17 cellular contexts compared by ENCODE assay signal in genomic region chr3:45660567-45660901, GRCh38. TPM values are rescaled to one million over a fixed set of nuclear protein-coding genes. Genes with fewer than 3 reads are reported as not detected.
DNase-seq lines count a peak whose midpoint lies in the region; ATAC-seq and TF ChIP-seq lines count a peak whose summit lies in the region.
"Had no signal": no experiment of that assay in that cellular context is flagged by ENCODE, and none has a peak within 500 bp of the region (broad histone marks: within the 10 kb centered on the region; RNA-seq: fewer than 3 reads in every experiment).

No MANE protein-coding gene starts in this region.

- no peak overlapping the region for H2BK12ac ChIP-seq in H9 (ENCODE audit: insufficient read length, low read depth, low read length)

- H3K79me2 ChIP-seq in H9 (ENCODE audit: insufficient read depth, low read length), result no peaks in the 10 kb centered on the region

- H3K9me3 Mint-ChIP-seq in H9, result peaks cover 4 to 5% of the 10 kb centered on the region in 2 experiments
- H3K9me3 Mint-ChIP-seq: CD8-positive, alpha-beta memory T cell had no signal

- no peak overlapping the region for H4K5ac ChIP-seq in H9 (ENCODE audit: insufficient read length, low read depth, low read length)

- H3K36me3 ChIP-seq in adipocyte (ENCODE audit: control insufficient read depth, insufficient read depth, low read length, severe bottlenecking) (no peaks in the 10 kb centered on the region), lower lobe of right lung (peaks cover 10% of the 10 kb centered on the region), stomach (peaks cover 0 to 5% (median 2%) of the 10 kb centered on the region in 4 donors)

- H3K4me3 Mint-ChIP-seq in H9, result no peak overlapping the region
- H3K4me3 Mint-ChIP-seq: B cell, CD14-positive monocyte had no signal

- H4K8ac ChIP-seq in H9 (replicated peaks; ENCODE audit: insufficient read length, low read depth, low read length), result no peak overlapping the region

- H2BK15ac ChIP-seq in H9 (ENCODE audit: low read depth, low read length), result no peak overlapping the region

- no peaks in the 10 kb centered on the region for H3K27me3 Mint-ChIP-seq in H9 (ENCODE audit: low read depth)
- H3K27me3 Mint-ChIP-seq: B cell; CD8-positive, alpha-beta memory T cell had no signal

- H3K27me3 ChIP-seq in H9 (ENCODE audit: insufficient read depth, low read length) (no peaks in the 10 kb centered on the region), adipocyte (replicated peaks; ENCODE audit: control insufficient read depth, insufficient read depth, low read length) (no peaks in the 10 kb centered on the region), lower lobe of right lung (ENCODE audit: low read depth) (no peaks in the 10 kb centered on the region), stomach (no peaks in the 10 kb centered on the region)
- H3K27me3 ChIP-seq: SJSA1 had no signal

- no peaks in the 10 kb centered on the region for H3K79me1 ChIP-seq in H9 (ENCODE audit: insufficient read depth, low read depth, low read length, poor library complexity, severe bottlenecking)

- intact Hi-C loops in lower lobe of right lung (cut with DNase I) (no loop called here), stomach (cut with DNase I; ENCODE audit: low total_unique reads) (no loop called here)

- no peak overlapping the region for H3K9ac ChIP-seq in H9 (ENCODE audit: extremely low read depth, insufficient read length, low read length)
- H3K9ac ChIP-seq in adipocyte (ENCODE audit: low read length), result peak overlapping the region; percentile 4

- no peak overlapping the region for H3K27ac ChIP-seq in H9 (ENCODE audit: insufficient read length, low read depth, low read length)
- H3K27ac ChIP-seq in lower lobe of right lung, result peak overlapping the region; percentile 18
- H3K27ac ChIP-seq in stomach, result peak overlapping the region in 3 of 5 donors; percentile 12 to 52 (median 47)
- H3K27ac ChIP-seq: HL-60, PC-9 had no signal

- WGBS in H9 (ENCODE audit: extremely low coverage, insufficient read length, low lambda C conversion rate), result no CpG with 5 or more reads among the region's 11 CpGs
- 92 to 97% (median 96%) methylated on average over 11 of the region's 11 CpGs for WGBS in stomach, 5 donors

- H3K56ac ChIP-seq in H9 (ENCODE audit: insufficient read length, low read depth, low read length), result no peak overlapping the region

- H3K14ac ChIP-seq in H9 (ENCODE audit: insufficient read depth, low read length), result no peak overlapping the region

- H3K27ac Mint-ChIP-seq in H9, result no peak overlapping the region
- H3K27ac Mint-ChIP-seq: B cell had no signal

- H2BK5ac ChIP-seq in H9 (ENCODE audit: insufficient read length, low read length), result no peak overlapping the region

- no peak overlapping the region for H4K91ac ChIP-seq in H9 (ENCODE audit: insufficient read length, low read depth, low read length)

- no peak for TF ChIP-seq EP300 in stomach (IDR thresholded peaks at IDR 0.05)

- H3K4me1 ChIP-seq in H9 (ENCODE audit: insufficient read depth, low read length) (no peaks in the 10 kb centered on the region), adipocyte (ENCODE audit: control insufficient read depth, insufficient read depth, low read length) (peaks cover 11% of the 10 kb centered on the region), lower lobe of right lung (peaks cover 46% of the 10 kb centered on the region), stomach (peaks cover 23 to 50% (median 35%) of the 10 kb centered on the region in 4 donors)

- H3T11ph ChIP-seq in H9 (ENCODE audit: low read length), result no peak overlapping the region

- H3K9me3 ChIP-seq in H9 (ENCODE audit: control insufficient read depth, low read depth, low read length) (no peaks in the 10 kb centered on the region), adipocyte (ENCODE audit: control insufficient read depth, low read length) (no peaks in the 10 kb centered on the region), lower lobe of right lung (no peaks in the 10 kb centered on the region), stomach (no peaks in the 10 kb centered on the region)
- H3K9me3 ChIP-seq: SJSA1 had no signal

- no peak overlapping the region for H3K4me3 ChIP-seq in adipocyte (ENCODE audit: low read length)
- no peak overlapping the region for H3K4me3 ChIP-seq in lower lobe of right lung
- no peak overlapping the region for H3K4me3 ChIP-seq in stomach
- H3K4me3 ChIP-seq: PC-9, SJSA1 had no signal

- H2BK120ac ChIP-seq in H9 (ENCODE audit: low read depth, low read length, poor library complexity, severe bottlenecking), result no peak overlapping the region

- H3K4ac ChIP-seq in H9 (ENCODE audit: low read depth, low read length), result no peak overlapping the region

- H2AK5ac ChIP-seq in H9 (ENCODE audit: insufficient read length, low read length), result no peak overlapping the region

- H2BK20ac ChIP-seq in H9 (ENCODE audit: low read depth, low read length, poor library complexity, severe bottlenecking), result no peak overlapping the region

- TF ChIP-seq CTCF in H9 (conservative IDR thresholded peaks at IDR 0.05) (no peak), lower lobe of right lung (IDR thresholded peaks at IDR 0.05) (no peak), stomach (IDR thresholded peaks at IDR 0.05) (no peak)

- no peak overlapping the region for H2AFZ ChIP-seq in H9 (ENCODE audit: low read length)
- H2AFZ ChIP-seq: PC-9 had no signal

- no peak overlapping the region for H3K4me2 ChIP-seq in H9 (ENCODE audit: insufficient read depth, insufficient read length, low read length)
- H3K4me2 ChIP-seq: PC-9 had no signal

- no peak for TF ChIP-seq POLR2A in stomach (IDR thresholded peaks at IDR 0.05)

- no peak for ATAC-seq in lower lobe of right lung
- no peak for ATAC-seq in HG03520 (IDR thresholded peaks at IDR 0.05; ENCODE audit: unreplicated experiment)

- no peak overlapping the region for H3K23ac ChIP-seq in H9 (ENCODE audit: insufficient read length, low read depth, low read length)

- DNase-seq in H9 (peak; percentile 20), adipocyte (ENCODE audit: low read depth) (no peak), lower lobe of right lung (no peak), stomach (no peak), NOMO-1 treated with DMSO at 0.1 percent for 48 hours (lab: John Stamatoyannopoulos, UW; ENCODE audit: unreplicated experiment) (no peak), NCI-H82 treated with DMSO at 0.1 percent for 48 hours (lab: John Stamatoyannopoulos, UW; ENCODE audit: unreplicated experiment) (no peak)
- DNase-seq: DMS153, NCI-H1417 treated with DMSO at 0.1 percent for 48 hours, NCI-H2081 treated with DMSO at 0.1 percent for 48 hours, NCI-H2171 had no signal

- peaks cover 5 to 11% (median 5%) of the 10 kb centered on the region in 3 experiments; a peak in 6 of 7 replicates for H3K36me3 Mint-ChIP-seq in H9 (ENCODE audit: insufficient read depth in 1 of 3, low read depth in 3 of 3)

- H3K4me1 Mint-ChIP-seq in H9, result peaks cover 7 to 9% of the 10 kb centered on the region in 2 experiments; a peak in 2 of 4 replicates

- no peaks in the 10 kb centered on the region for H4K20me1 ChIP-seq in H9 (ENCODE audit: control insufficient read depth, insufficient read depth, insufficient read length)

- no peak overlapping the region for H3K18ac ChIP-seq in H9 (ENCODE audit: insufficient read length, low read depth, low read length)

- no peaks in the 10 kb centered on the region for H3K23me2 ChIP-seq in H9 (ENCODE audit: insufficient read length, low read depth, low read length, poor library complexity, severe bottlenecking)

RNA-seq across cellular contexts. Expression of gene SACM1L, which starts 28.7 kb away (rescaled TPM):
- 52.8 and 54.7 TPM in 2 replicates for total RNA-seq in H9 (2021)
- total RNA-seq in lower lobe of right lung, result 80.5 TPM
- 100 to 1,000 TPM in 2 of 5 donors, 10 to 100 TPM in 2, 1 to 10 TPM in 1; 9.8 to 118 (median 77.5) TPM for total RNA-seq in stomach
- 10 to 100 TPM; 15.4 to 17.9 (median 17.1) TPM for polyA plus RNA-seq in stomach
